ENCODE assay signal across 20 cellular contexts in the genomic region with DNA sequence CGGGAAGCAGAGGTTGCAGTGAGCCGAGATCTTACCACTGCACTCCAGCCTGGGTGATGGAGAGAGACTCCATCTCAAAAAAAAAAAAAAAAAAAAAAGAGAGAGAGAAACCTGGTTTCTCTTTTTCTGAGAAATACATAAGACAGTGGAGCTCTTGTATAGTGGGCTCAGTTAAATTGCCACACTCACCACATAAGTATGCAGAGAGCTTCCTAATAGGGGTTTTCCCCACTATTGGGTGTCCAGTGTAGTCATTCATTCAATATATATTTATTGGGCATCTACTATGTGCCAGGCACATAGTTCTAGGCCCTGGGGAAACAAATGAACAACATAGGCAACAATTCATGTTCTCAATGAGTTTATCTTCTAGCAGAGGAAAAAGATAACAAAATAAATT. TPM values are rescaled to one million over a fixed set of nuclear protein-coding genes. Genes with fewer than 3 reads are reported as not detected.
DNase-seq lines count a peak whose midpoint lies in the region; ATAC-seq and TF ChIP-seq lines count a peak whose summit lies in the region.
"Had no signal": no experiment of that assay in that cellular context is flagged by ENCODE, and none has a peak within 500 bp of the region (broad histone marks: within the 10 kb centered on the region; RNA-seq: fewer than 3 reads in every experiment).

No MANE protein-coding gene starts in this region.

- H3K4me2 ChIP-seq in GM23248 (ENCODE audit: unreplicated experiment): no peak overlapping the region

- H3K9me2 ChIP-seq in GM23248 (ENCODE audit: insufficient read depth): no peaks in the 10 kb centered on the region

- DNase-seq in GM23248: peak; percentile 17
- no peak for DNase-seq in RWPE2 (ENCODE audit: low spot score)
- no peak for DNase-seq in epithelial cell of prostate (ENCODE audit: low read depth, low spot score)
- no peak for DNase-seq in GOT3 (lab: John Stamatoyannopoulos, UW)
- no peak for DNase-seq in activated CD8-positive, alpha-beta T cell treated with anti-CD3 and anti-CD28 coated beads for 36 hours
- no peak for DNase-seq in NCI-H82 treated with DMSO at 0.1 percent for 48 hours (lab: John Stamatoyannopoulos, UW; ENCODE audit: unreplicated experiment)
- DNase-seq: dorsolateral prefrontal cortex; naive B cell; NCI-H1105 treated with DMSO at 0.1 percent for 48 hours; NCI-H510A treated with DMSO at 0.1 percent for 48 hours; ovary; right lobe of liver; stimulated activated naive CD4-positive, alpha-beta T cell had no signal

- in situ Hi-C loops in GM23248 (cut with MboI): loop anchor here (25.0 kb wide), 1 partner anchor 719 kb away; the partner anchor contains the start of gene CHRM5

- no peak overlapping the region for H2AFZ ChIP-seq in GM23248

- H3K36me3 ChIP-seq in GM23248 (ENCODE audit: low read depth) (no peaks in the 10 kb centered on the region), RWPE2 (ENCODE audit: low read depth) (no peaks in the 10 kb centered on the region), mesodermal cell (ENCODE audit: control insufficient read depth, insufficient read depth, low read length) (no peaks in the 10 kb centered on the region)
- H3K36me3 ChIP-seq: cardiac muscle cell, ovary, right lobe of liver, SJCRH30, tibial nerve had no signal

- no peak overlapping the region for H3K27ac ChIP-seq in GM23248
- H3K27ac ChIP-seq in RWPE2 (ENCODE audit: poor library complexity, severe bottlenecking): peak overlapping the region; percentile 83
- peak overlapping the region; percentile 79 for H3K27ac ChIP-seq in epithelial cell of prostate
- peak overlapping the region; percentile 99 for H3K27ac ChIP-seq in mesodermal cell (ENCODE audit: low read depth, low read length, severe bottlenecking)
- H3K27ac ChIP-seq: cardiac muscle cell, dorsolateral prefrontal cortex, ovary, right lobe of liver, SJCRH30, tibial nerve had no signal

- H3K27ac Mint-ChIP-seq in activated CD8-positive, alpha-beta T cell treated with anti-CD3 and anti-CD28 coated beads for 36 hours: no peak overlapping the region
- H3K27ac Mint-ChIP-seq: activated T-helper 1 cell treated with anti-CD3 and anti-CD28 coated beads, Interleukin-12 subunit alpha, Interleukin-12 subunit beta, Interleukin-2, Interleukin-4 antibody, amounts not matched to agents 30 ng/mL and 10 ng/mL and 1 ng/mL, durations not matched to agents 14 hours and 24 hours and 36 hours; naive B cell; T-helper 2 cell treated with Interferon-gamma antibody and Interleukin-4, amounts not matched to agents 5 μg/mL and 100 μg/mL, for 36 hours had no signal

- H3F3A ChIP-seq in GM23248 (ENCODE audit: insufficient read depth): no peaks in the 10 kb centered on the region

- intact Hi-C loops in activated CD8-positive, alpha-beta T cell treated with anti-CD3 and anti-CD28 coated beads for 36 hours (cut with micrococcal nuclease): no loop called here

- no peaks in the 10 kb centered on the region for H4K20me1 ChIP-seq in GM23248 (ENCODE audit: insufficient read depth)

- H3K9me3 ChIP-seq in GM23248 (ENCODE audit: low read depth) (no peaks in the 10 kb centered on the region), RWPE2 (ENCODE audit: severe bottlenecking) (no peaks in the 10 kb centered on the region), mesodermal cell (ENCODE audit: control insufficient read depth, low read length) (no peaks in the 10 kb centered on the region)
- H3K9me3 ChIP-seq: ovary, right lobe of liver, SJCRH30, tibial nerve had no signal

- no peaks in the 10 kb centered on the region for H3K36me3 Mint-ChIP-seq in activated CD8-positive, alpha-beta T cell treated with anti-CD3 and anti-CD28 coated beads for 36 hours (ENCODE audit: low read depth)
- H3K36me3 Mint-ChIP-seq: naive B cell had no signal

- POLR2A ChIA-PET in activated CD8-positive, alpha-beta T cell treated with anti-CD3 and anti-CD28 coated beads for 36 hours (lab: Charles Lee): interaction anchor here (0.8 kb wide), 1 partner anchor 101 kb away, joined by 3 read pairs; no protein-coding TSS in a partner anchor

- peaks cover 4% of the 10 kb centered on the region for H3K4me1 Mint-ChIP-seq in activated CD8-positive, alpha-beta T cell treated with anti-CD3 and anti-CD28 coated beads for 36 hours (ENCODE audit: low read depth)
- H3K4me1 Mint-ChIP-seq: naive B cell had no signal

- CTCF ChIA-PET in activated CD8-positive, alpha-beta T cell treated with anti-CD3 and anti-CD28 coated beads for 36 hours (lab: Charles Lee): interaction anchor here (0.8 kb wide), 1 partner anchor 150 kb away, joined by 3 read pairs; no protein-coding TSS in a partner anchor

- 58% methylated on average over 2 of the region's 2 CpGs for WGBS in GM23248 (ENCODE audit: low coverage in 1 of 2, low lambda C conversion rate in 2 of 2, missing lambda C conversion rate in 2 of 2), 2 experiments
- WGBS in mesodermal cell (ENCODE audit: insufficient coverage in 2 of 2), 2 experiments: 100% methylated on average over 1 of the region's 2 CpGs; no CpG with 5 or more reads in 1 of the 2 experiments

- ATAC-seq in RWPE2 (ENCODE audit: low read depth) (peak; percentile 54; the same call in 2 of the 3 replicates), HG02840 (IDR thresholded peaks at IDR 0.05; ENCODE audit: low FRiP score, unreplicated experiment) (no peak)
- ATAC-seq in activated CD8-positive, alpha-beta T cell treated with anti-CD3 and anti-CD28 coated beads for 36 hours: no peak

- H3K9me3 Mint-ChIP-seq in activated CD8-positive, alpha-beta T cell treated with anti-CD3 and anti-CD28 coated beads for 36 hours: no peaks in the 10 kb centered on the region
- H3K9me3 Mint-ChIP-seq: activated T-helper 1 cell treated with anti-CD3 and anti-CD28 coated beads, Interleukin-12 subunit alpha, Interleukin-12 subunit beta, Interleukin-2, Interleukin-4 antibody, amounts not matched to agents 30 ng/mL and 10 ng/mL and 1 ng/mL, durations not matched to agents 14 hours and 24 hours and 36 hours; naive B cell; T-helper 2 cell treated with Interferon-gamma antibody and Interleukin-4, amounts not matched to agents 5 μg/mL and 100 μg/mL, for 36 hours had no signal

- H3K4me3 ChIP-seq in GM23248: no peak overlapping the region
- no peak overlapping the region for H3K4me3 ChIP-seq in RWPE2 (ENCODE audit: severe bottlenecking)
- H3K4me3 ChIP-seq in mesodermal cell (ENCODE audit: extremely low read depth, insufficient read depth, low read length, poor library complexity, severe bottlenecking): no peak overlapping the region
- H3K4me3 ChIP-seq: cardiac muscle cell, dorsolateral prefrontal cortex, ovary, right lobe of liver, SJCRH30, tibial nerve had no signal

- peaks cover 20% of the 10 kb centered on the region for H3K4me1 ChIP-seq in GM23248 (ENCODE audit: insufficient read depth)
- H3K4me1 ChIP-seq in RWPE2 (ENCODE audit: insufficient read depth, poor library complexity, severe bottlenecking): peaks cover 33% of the 10 kb centered on the region
- peaks cover 49% of the 10 kb centered on the region for H3K4me1 ChIP-seq in mesodermal cell (ENCODE audit: control insufficient read depth, insufficient read depth, low read length, poor library complexity, severe bottlenecking)
- H3K4me1 ChIP-seq: right lobe of liver, tibial nerve had no signal

- no peaks in the 10 kb centered on the region for H3K79me2 ChIP-seq in GM23248 (ENCODE audit: insufficient read depth)

- no peak overlapping the region for H3K4me3 Mint-ChIP-seq in activated CD8-positive, alpha-beta T cell treated with anti-CD3 and anti-CD28 coated beads for 36 hours
- H3K4me3 Mint-ChIP-seq: activated T-helper 1 cell treated with anti-CD3 and anti-CD28 coated beads, Interleukin-12 subunit alpha, Interleukin-12 subunit beta, Interleukin-2, Interleukin-4 antibody, amounts not matched to agents 30 ng/mL and 10 ng/mL and 1 ng/mL, durations not matched to agents 14 hours and 24 hours and 36 hours; naive B cell; T-helper 2 cell treated with Interferon-gamma antibody and Interleukin-4, amounts not matched to agents 5 μg/mL and 100 μg/mL, for 36 hours had no signal

- H3K27me3 Mint-ChIP-seq in activated CD8-positive, alpha-beta T cell treated with anti-CD3 and anti-CD28 coated beads for 36 hours: peaks cover 3% of the 10 kb centered on the region

- no peak overlapping the region for H3K9ac ChIP-seq in GM23248

- TF ChIP-seq CTCF in RWPE2 (IDR thresholded peaks at IDR 0.05; ENCODE audit: poor library complexity, severe bottlenecking): no peak
- no peak for TF ChIP-seq CTCF in activated CD8-positive, alpha-beta T cell treated with anti-CD3 and anti-CD28 coated beads for 36 hours (IDR thresholded peaks at IDR 0.05)

- H3K27me3 ChIP-seq in GM23248 (replicated peaks; ENCODE audit: insufficient read depth): no peaks in the 10 kb centered on the region; the same call in 1 of the 2 replicates
- H3K27me3 ChIP-seq in RWPE2 (ENCODE audit: insufficient read depth, poor library complexity, severe bottlenecking): no peaks in the 10 kb centered on the region
- H3K27me3 ChIP-seq: cardiac muscle cell, ovary, SJCRH30, tibial nerve had no signal

RNA-seq across cellular contexts. Expression of gene FMN1, which starts 48.9 kb away (rescaled TPM):
- 2.0 and 2.2 TPM in 2 replicates for total RNA-seq in GM23248 (2014; rRNA removed; shearing (Covaris generic))
- 0.93 and 1.4 TPM in 2 replicates for polyA plus RNA-seq in GM23248 (2016; fragmentation: Nextera tagmentation; extraction: Ambion mirVana)
- polyA plus RNA-seq in mesodermal cell (2013, experiment 1 of 2): 1.7 TPM
- 0.96 TPM for polyA plus RNA-seq in mesodermal cell (2013, experiment 2 of 2)
- under 1 TPM in 1 of 2 experiments, not detected in 1; 0.07 TPM for total RNA-seq in activated CD8-positive, alpha-beta T cell treated with anti-CD3 and anti-CD28 coated beads for 36 hours
